Comparison of ENCODE assay signal across 11 cellular contexts in the genomic region with DNA sequence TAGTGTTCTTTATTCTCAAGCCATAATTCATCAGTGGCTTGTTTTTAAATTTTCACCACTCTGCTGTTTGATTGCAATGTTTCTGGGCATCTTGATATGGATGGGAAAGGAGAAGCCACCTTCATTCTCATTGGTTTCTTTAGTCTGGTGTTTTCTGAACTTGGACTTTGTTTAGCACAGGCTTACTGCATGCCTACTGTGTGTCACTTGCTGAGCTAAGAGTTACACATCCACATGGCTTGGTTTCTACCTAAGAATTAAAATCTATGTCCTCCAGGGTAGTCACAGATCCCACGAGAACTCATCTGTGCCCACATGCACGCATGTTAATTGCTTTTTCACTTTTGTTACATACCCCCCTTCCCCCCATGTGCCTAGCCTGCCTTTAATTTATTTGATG. TPM values are rescaled to one million over a fixed set of nuclear protein-coding genes. Genes with fewer than 3 reads are reported as not detected.
A peak's percentile ranks its signal among the peaks of the same experiment; 100 is the strongest.
DNase-seq lines count a peak whose midpoint lies in the region; ATAC-seq, FAIRE-seq and TF ChIP-seq lines count a peak whose summit lies in the region.
"Had no signal": no experiment of that assay in that cellular context is flagged by ENCODE, and none has a peak within 500 bp of the region (broad histone marks: within the 10 kb centered on the region; RNA-seq: fewer than 3 reads in every experiment).

No MANE protein-coding gene starts in this region.

- H3K9me3 Mint-ChIP-seq in CD8-positive, alpha-beta T cell = peaks cover 6% of the 10 kb centered on the region
- H3K9me3 Mint-ChIP-seq in activated CD4-positive, alpha-beta memory T cell treated with anti-CD3 and anti-CD28 coated beads for 36 hours = peaks cover 13% of the 10 kb centered on the region

- no peak for TF ChIP-seq CTCF in CD8-positive, alpha-beta T cell (IDR thresholded peaks at IDR 0.05)
- TF ChIP-seq CTCF in OCI-LY7 (conservative IDR thresholded peaks at IDR 0.05; ENCODE audit: low read length) (no peak), H1 (IDR thresholded peaks at IDR 0.05; ENCODE audit: control extremely low read depth in 1 of 3, insufficient read depth in 1 of 3, low read depth in 1 of 3, low read length in 3 of 3) (no peak), neutrophil (IDR thresholded peaks at IDR 0.05) (no peak)

- H3K9me2 ChIP-seq in OCI-LY7 (ENCODE audit: insufficient read depth, low read length) = no peaks in the 10 kb centered on the region

- no peak overlapping the region for H3K56ac ChIP-seq in H1 (replicated peaks; ENCODE audit: insufficient read length, low read depth, low read length)

- H3K4ac ChIP-seq in H1 (replicated peaks; ENCODE audit: insufficient read length, low read depth, low read length) = no peak overlapping the region

- peaks cover 65% of the 10 kb centered on the region for H3K4me1 ChIP-seq in CD8-positive, alpha-beta T cell (ENCODE audit: insufficient read depth, low read length)
- H3K4me1 ChIP-seq in OCI-LY7 (ENCODE audit: insufficient read depth, low read length, poor library complexity, severe bottlenecking) (peaks cover 58% of the 10 kb centered on the region), H1 (replicated peaks in 1 of 4; ENCODE audit: control insufficient read depth in 3 of 4, insufficient read depth in 4 of 4, low read length in 3 of 4) (peaks cover 3 to 41% (median 26%) of the 10 kb centered on the region in 4 experiments), neutrophil (ENCODE audit: control insufficient read depth in 1 of 2, insufficient read depth in 1 of 2, low read depth in 1 of 2, low read length in 1 of 2) (peaks cover 75 to 80% of the 10 kb centered on the region in 2 experiments)

- BruUV-seq in OCI-LY7 (replicated peaks; lab: Mats Ljungman, UMichigan) = no TSS peak

- CTCF ChIA-PET in CD8-positive, alpha-beta T cell (lab: Charles Lee) = interaction anchor here (1.2 kb wide), 1 partner anchor 45 kb away, joined by 3 read pairs; no protein-coding TSS in a partner anchor
- CTCF ChIA-PET in OCI-LY7 (lab: Charles Lee; ENCODE audit: unreplicated experiment) (no interaction called here), H1 (lab: Charles Lee; ENCODE audit: partially characterized antibody) (interaction anchor here (2.1 kb wide), 1 partner anchor 20 kb away, joined by 7 read pairs; no protein-coding TSS in a partner anchor)
- CTCF ChIA-PET in activated CD4-positive, alpha-beta memory T cell treated with anti-CD3 and anti-CD28 coated beads for 36 hours (lab: Charles Lee) = interaction anchor here (0.6 to 1.7 kb wide), 2 partner anchors 23 to 175 kb away, joined by 3 to 4 read pairs; no protein-coding TSS in a partner anchor

- intact Hi-C loops in CD8-positive, alpha-beta T cell (cut with DNase I, micrococcal nuclease) = loop anchor here in 1 of 2 experiments (5.0 kb wide), 1 partner anchor 372 kb away; a partner anchor contains a TSS
- intact Hi-C loops in OCI-LY7 (cut with micrococcal nuclease; ENCODE audit: unreplicated experiment) = loop anchor here (2.0 kb wide), 1 partner anchor 22 kb away; no protein-coding TSS in a partner anchor
- intact Hi-C loops in activated CD4-positive, alpha-beta memory T cell treated with anti-CD3 and anti-CD28 coated beads for 36 hours (cut with micrococcal nuclease) = loop anchor here (5.0 kb wide), 1 partner anchor 183 kb away; no protein-coding TSS in a partner anchor

- no peak overlapping the region for H2BK12ac ChIP-seq in H1 (ENCODE audit: low read depth, low read length)

- TF ChIP-seq POLR2A in H1 (IDR thresholded peaks at IDR 0.05; ENCODE audit: control extremely low read depth in 1 of 2, low read depth in 2 of 2, low read length in 2 of 2) = no peak

- peaks cover 13% of the 10 kb centered on the region for H3K36me3 Mint-ChIP-seq in CD8-positive, alpha-beta T cell
- H3K36me3 Mint-ChIP-seq in activated CD4-positive, alpha-beta memory T cell treated with anti-CD3 and anti-CD28 coated beads for 36 hours = peaks cover 13% of the 10 kb centered on the region

- H3K27ac ChIP-seq in CD8-positive, alpha-beta T cell (ENCODE audit: low read depth, low read length) = no peak overlapping the region
- H3K27ac ChIP-seq in OCI-LY7 (ENCODE audit: low read depth, low read length, poor library complexity, severe bottlenecking) (no peak overlapping the region), H1 (ENCODE audit: low read depth, low read length) (no peak overlapping the region), neutrophil (peak overlapping the region; percentile 99)
- H3K27ac ChIP-seq: upper lobe of right lung had no signal

- no peak overlapping the region for H4K8ac ChIP-seq in H1 (ENCODE audit: extremely low read depth, insufficient read depth, low read length)

- H2AK5ac ChIP-seq in H1 (ENCODE audit: low read depth, low read length) = 0 out of 2 replicates have a peak overlapping the region, but pooled peaks have one; percentile 65

- H3K4me3 ChIP-seq in CD8-positive, alpha-beta T cell (ENCODE audit: low read depth, low read length) = no peak overlapping the region
- H3K4me3 ChIP-seq in OCI-LY7 (ENCODE audit: low read depth, low read length, poor library complexity, severe bottlenecking) (no peak overlapping the region), H1 (ENCODE audit: extremely low read depth in 1 of 4, insufficient read depth in 2 of 4, low read depth in 3 of 4, low read length in 4 of 4) (no peak overlapping the region), neutrophil (ENCODE audit: low read depth in 1 of 2, low read length in 1 of 2) (peak overlapping the region in 1 of 2 experiments; percentile 87)

- ATAC-seq in CD8-positive, alpha-beta T cell = no peak
- no peak for ATAC-seq in GM21529 (IDR thresholded peaks at IDR 0.05; ENCODE audit: unreplicated experiment)
- ATAC-seq: upper lobe of right lung had no signal

- H2BK5ac ChIP-seq in H1 (ENCODE audit: low read depth, low read length) = no peak overlapping the region

- no peak overlapping the region for H3K14ac ChIP-seq in H1 (ENCODE audit: insufficient read length)

- no peak overlapping the region for H3K18ac ChIP-seq in H1 (ENCODE audit: extremely low read depth, low read length)

- 100% methylated on average over 2 of the region's 2 CpGs; no CpG with 5 or more reads in 1 of the 2 experiments for WGBS in H1 (ENCODE audit: extremely low coverage in 1 of 2, insufficient coverage in 1 of 2, insufficient read length in 1 of 2, insufficient replicate concordance in 2 of 2, low coverage in 1 of 2, low lambda C conversion rate in 2 of 2, missing lambda C conversion rate in 1 of 2), 2 experiments

- no peak for FAIRE-seq in H1 (lab: Jason Lieb, UNC)

- POLR2A ChIA-PET in CD8-positive, alpha-beta T cell (lab: Charles Lee) = no interaction called here
- POLR2A ChIA-PET in OCI-LY7 (lab: Charles Lee) (interaction anchor here (0.6 kb wide), 1 partner anchor 265 kb away, joined by 3 read pairs; no protein-coding TSS in a partner anchor), H1 (lab: Charles Lee; ENCODE audit: partially characterized antibody) (interaction anchor here (1.2 to 1.3 kb wide), 2 partner anchors 10 to 61 kb away, joined by 3 to 5 read pairs; no protein-coding TSS in a partner anchor)
- POLR2A ChIA-PET in activated CD4-positive, alpha-beta memory T cell treated with anti-CD3 and anti-CD28 coated beads for 36 hours (lab: Charles Lee) = no interaction called here

- H3K27me3 Mint-ChIP-seq in CD8-positive, alpha-beta T cell (ENCODE audit: low read depth) = no peaks in the 10 kb centered on the region
- no peaks in the 10 kb centered on the region for H3K27me3 Mint-ChIP-seq in activated CD4-positive, alpha-beta memory T cell treated with anti-CD3 and anti-CD28 coated beads for 36 hours

- no peak overlapping the region for H3K9ac ChIP-seq in H1 (replicated peaks in 1 of 4; ENCODE audit: extremely low read depth in 1 of 4, low read depth in 3 of 4, low read length in 3 of 4)

- TF ChIP-seq RAD21 in H1 (IDR thresholded peaks at IDR 0.05 in 1 of 2, conservative IDR thresholded peaks at IDR 0.05 in 1 of 2; ENCODE audit: low read depth in 2 of 2, low read length in 2 of 2) = no peak

- H3K4me3 Mint-ChIP-seq in CD8-positive, alpha-beta T cell = peak overlapping the region; percentile 31
- no peak overlapping the region for H3K4me3 Mint-ChIP-seq in activated CD4-positive, alpha-beta memory T cell treated with anti-CD3 and anti-CD28 coated beads for 36 hours

- H3K23ac ChIP-seq in H1 (ENCODE audit: insufficient read length) = no peak overlapping the region

- peaks cover 9% of the 10 kb centered on the region; the same call in 1 of the 2 replicates for H3K23me2 ChIP-seq in H1 (ENCODE audit: low read depth, low read length)

- H3K27ac Mint-ChIP-seq in CD8-positive, alpha-beta T cell = peak overlapping the region; percentile 85
- no peak overlapping the region for H3K27ac Mint-ChIP-seq in activated CD4-positive, alpha-beta memory T cell treated with anti-CD3 and anti-CD28 coated beads for 36 hours

- H3K36me3 ChIP-seq in CD8-positive, alpha-beta T cell (ENCODE audit: insufficient read depth, low read length) = no peaks in the 10 kb centered on the region
- H3K36me3 ChIP-seq in OCI-LY7 (ENCODE audit: insufficient read depth, low read length) (peaks cover 10% of the 10 kb centered on the region; the same call in 1 of the 2 replicates), H1 (ENCODE audit: control insufficient read depth in 2 of 4, insufficient read depth in 4 of 4, low read length in 3 of 4) (no peaks in the 10 kb centered on the region; a peak in 1 of 8 replicates), neutrophil (no peaks in the 10 kb centered on the region)
- H3K36me3 ChIP-seq: upper lobe of right lung had no signal

- H4K20me1 ChIP-seq in OCI-LY7 (ENCODE audit: insufficient read depth, low read length) (peaks cover 12% of the 10 kb centered on the region), H1 (replicated peaks in 1 of 2; ENCODE audit: control insufficient read depth in 1 of 2, insufficient read depth in 2 of 2, low read length in 2 of 2) (peaks cover 34 to 60% of the 10 kb centered on the region in 2 experiments)

- H3K79me2 ChIP-seq in OCI-LY7 (ENCODE audit: insufficient read depth, low read depth, low read length) (peaks cover 87% of the 10 kb centered on the region), H1 (ENCODE audit: control insufficient read depth in 1 of 2, insufficient read depth in 2 of 2, low read length in 2 of 2) (peaks cover 46 to 91% of the 10 kb centered on the region in 2 experiments)

- no peak overlapping the region for H2BK120ac ChIP-seq in H1 (replicated peaks; ENCODE audit: low read depth, low read length)

- peaks cover 78% of the 10 kb centered on the region for H3K4me1 Mint-ChIP-seq in CD8-positive, alpha-beta T cell (ENCODE audit: low read depth)
- peaks cover 60% of the 10 kb centered on the region for H3K4me1 Mint-ChIP-seq in activated CD4-positive, alpha-beta memory T cell treated with anti-CD3 and anti-CD28 coated beads for 36 hours (ENCODE audit: low read depth)

- no peak overlapping the region for H4K5ac ChIP-seq in H1 (ENCODE audit: insufficient read length, low read depth, low read length)

- H3K79me1 ChIP-seq in H1 (ENCODE audit: low read depth, low read length) = peaks cover 43% of the 10 kb centered on the region

- H2AFZ ChIP-seq in OCI-LY7 (ENCODE audit: low read length) (no peak overlapping the region), H1 (ENCODE audit: low read length) (no peak overlapping the region)

- no peaks in the 10 kb centered on the region for H3K27me3 ChIP-seq in CD8-positive, alpha-beta T cell (ENCODE audit: insufficient read depth, low read length)
- H3K27me3 ChIP-seq in H1 (replicated peaks in 1 of 4; ENCODE audit: control insufficient read depth in 3 of 4, extremely low read depth in 1 of 4, insufficient read depth in 3 of 4, low read length in 3 of 4) (no peaks in the 10 kb centered on the region), neutrophil (no peaks in the 10 kb centered on the region)
- H3K27me3 ChIP-seq: upper lobe of right lung had no signal

- H3K4me2 ChIP-seq in OCI-LY7 (ENCODE audit: low read length) (peak overlapping the region; percentile 86), H1 (ENCODE audit: insufficient read depth in 1 of 2, low read depth in 2 of 2, low read length in 2 of 2) (peak overlapping the region in 1 of 2 experiments; percentile 98; a peak in 1 of 4 replicates)

- H3K9me3 ChIP-seq in CD8-positive, alpha-beta T cell (ENCODE audit: low read length) = no peaks in the 10 kb centered on the region
- H3K9me3 ChIP-seq in OCI-LY7 (ENCODE audit: low read length) = no peaks in the 10 kb centered on the region
- H3K9me3 ChIP-seq in H1 (ENCODE audit: insufficient read depth in 2 of 2, low read depth in 1 of 2, low read length in 1 of 2) = no peaks in the 10 kb centered on the region
- no peaks in the 10 kb centered on the region for H3K9me3 ChIP-seq in neutrophil
- H3K9me3 ChIP-seq: upper lobe of right lung had no signal

- H4K91ac ChIP-seq in H1 (replicated peaks; ENCODE audit: insufficient read length, low read length) = no peak overlapping the region

- no peak for TF ChIP-seq EP300 in H1 (IDR thresholded peaks at IDR 0.05; ENCODE audit: borderline replicate concordance in 1 of 2, low read depth in 2 of 2, low read length in 2 of 2)

- H2BK15ac ChIP-seq in H1 (ENCODE audit: low read length) = no peak overlapping the region

- no peak overlapping the region for H2BK20ac ChIP-seq in H1 (ENCODE audit: low read length)

- DNase-seq in CD8-positive, alpha-beta T cell = no peak
- DNase-seq in OCI-LY7 (ENCODE audit: low spot score) (no peak), H1 (ENCODE audit: low read depth in 1 of 2, low spot score in 2 of 2) (no peak), NCI-H2107 treated with DMSO at 0.1 percent for 48 hours (lab: John Stamatoyannopoulos, UW; ENCODE audit: unreplicated experiment) (no peak)
- DNase-seq in activated CD4-positive, alpha-beta memory T cell treated with anti-CD3 and anti-CD28 coated beads for 36 hours = no peak
- DNase-seq: dermis blood vessel endothelial cell, GDM1, midbrain, upper lobe of right lung had no signal

RNA-seq across cellular contexts. Expression of a gene that starts 4.6 kb away (rescaled TPM):
- total RNA-seq in CD8-positive, alpha-beta T cell = 10 to 100 TPM; 40.9 to 42.1 TPM
- total RNA-seq in OCI-LY7 (2014; rRNA removed; shearing (Covaris generic)) = 15.4 and 22.6 TPM in 2 replicates
- 67.5 and 70.3 TPM in 2 replicates for total RNA-seq in OCI-LY7 (2022)
- total RNA-seq in H1 (2021; fragmentation: NEBNext Ultra II Directional; extraction: Animal tissue kit (Norgen Biotek cat#: 25700)) = 53.2 and 62.0 TPM in 2 replicates
- polyA plus RNA-seq in H1 (2011; rRNA removed) = 7.9 and 21.2 TPM in 2 replicates
- polyA plus RNA-seq in H1 (2011; cell fraction: cytosol; rRNA removed) = 7.9 TPM
- polyA plus RNA-seq in H1 (2011; cell fraction: nucleus; rRNA removed) = 27.3 TPM
- 44.6 to 50.3 TPM (median 45.5 TPM) in 4 replicates for polyA plus RNA-seq in H1 (2012, experiment 1 of 2)
- polyA plus RNA-seq in H1 (2012, experiment 2 of 2) = 28.6 TPM
- 36.4 TPM for polyA plus RNA-seq in H1 (2013, experiment 1 of 2)
- 34.4 TPM for polyA plus RNA-seq in H1 (2013, experiment 2 of 2)
- polyA minus RNA-seq in H1 (2011; rRNA and poly(A)+ RNA removed) = 20.8 and 26.6 TPM in 2 replicates
- polyA minus RNA-seq in H1 (2011; cell fraction: cytosol; rRNA and poly(A)+ RNA removed) = 35.2 TPM
- polyA minus RNA-seq in H1 (2011; cell fraction: nucleus; rRNA and poly(A)+ RNA removed) = 37.7 TPM
- total RNA-seq in activated CD4-positive, alpha-beta memory T cell treated with anti-CD3 and anti-CD28 coated beads for 36 hours = 10 to 100 TPM; 35.0 to 36.6 TPM

Comparison
In these comparisons a context has a peak if more than half of its experiments do, and no peak if none do; other contexts are left out.
1. POLR2A ChIA-PET loops: an anchor here in OCI-LY7 (0.6 kb wide) and H1 (1.2 to 1.3 kb wide); none called in CD8-positive, alpha-beta T cell and activated CD4-positive, alpha-beta memory T cell treated with anti-CD3 and anti-CD28 coated beads for 36 hours.